In genomic region chr13:60590775-60591174, GRCh38 we compare ENCODE assay signal across 1 cellular context.
TF ChIP-seq lines count a peak whose summit lies in the region.

No MANE protein-coding gene starts in this region.

TF ChIP-seq in GM23338, 12 proteins besides CTCF, POLR2A, EP300 and RAD21 (continued from another document):
- TF ChIP-seq, protein P1, sequence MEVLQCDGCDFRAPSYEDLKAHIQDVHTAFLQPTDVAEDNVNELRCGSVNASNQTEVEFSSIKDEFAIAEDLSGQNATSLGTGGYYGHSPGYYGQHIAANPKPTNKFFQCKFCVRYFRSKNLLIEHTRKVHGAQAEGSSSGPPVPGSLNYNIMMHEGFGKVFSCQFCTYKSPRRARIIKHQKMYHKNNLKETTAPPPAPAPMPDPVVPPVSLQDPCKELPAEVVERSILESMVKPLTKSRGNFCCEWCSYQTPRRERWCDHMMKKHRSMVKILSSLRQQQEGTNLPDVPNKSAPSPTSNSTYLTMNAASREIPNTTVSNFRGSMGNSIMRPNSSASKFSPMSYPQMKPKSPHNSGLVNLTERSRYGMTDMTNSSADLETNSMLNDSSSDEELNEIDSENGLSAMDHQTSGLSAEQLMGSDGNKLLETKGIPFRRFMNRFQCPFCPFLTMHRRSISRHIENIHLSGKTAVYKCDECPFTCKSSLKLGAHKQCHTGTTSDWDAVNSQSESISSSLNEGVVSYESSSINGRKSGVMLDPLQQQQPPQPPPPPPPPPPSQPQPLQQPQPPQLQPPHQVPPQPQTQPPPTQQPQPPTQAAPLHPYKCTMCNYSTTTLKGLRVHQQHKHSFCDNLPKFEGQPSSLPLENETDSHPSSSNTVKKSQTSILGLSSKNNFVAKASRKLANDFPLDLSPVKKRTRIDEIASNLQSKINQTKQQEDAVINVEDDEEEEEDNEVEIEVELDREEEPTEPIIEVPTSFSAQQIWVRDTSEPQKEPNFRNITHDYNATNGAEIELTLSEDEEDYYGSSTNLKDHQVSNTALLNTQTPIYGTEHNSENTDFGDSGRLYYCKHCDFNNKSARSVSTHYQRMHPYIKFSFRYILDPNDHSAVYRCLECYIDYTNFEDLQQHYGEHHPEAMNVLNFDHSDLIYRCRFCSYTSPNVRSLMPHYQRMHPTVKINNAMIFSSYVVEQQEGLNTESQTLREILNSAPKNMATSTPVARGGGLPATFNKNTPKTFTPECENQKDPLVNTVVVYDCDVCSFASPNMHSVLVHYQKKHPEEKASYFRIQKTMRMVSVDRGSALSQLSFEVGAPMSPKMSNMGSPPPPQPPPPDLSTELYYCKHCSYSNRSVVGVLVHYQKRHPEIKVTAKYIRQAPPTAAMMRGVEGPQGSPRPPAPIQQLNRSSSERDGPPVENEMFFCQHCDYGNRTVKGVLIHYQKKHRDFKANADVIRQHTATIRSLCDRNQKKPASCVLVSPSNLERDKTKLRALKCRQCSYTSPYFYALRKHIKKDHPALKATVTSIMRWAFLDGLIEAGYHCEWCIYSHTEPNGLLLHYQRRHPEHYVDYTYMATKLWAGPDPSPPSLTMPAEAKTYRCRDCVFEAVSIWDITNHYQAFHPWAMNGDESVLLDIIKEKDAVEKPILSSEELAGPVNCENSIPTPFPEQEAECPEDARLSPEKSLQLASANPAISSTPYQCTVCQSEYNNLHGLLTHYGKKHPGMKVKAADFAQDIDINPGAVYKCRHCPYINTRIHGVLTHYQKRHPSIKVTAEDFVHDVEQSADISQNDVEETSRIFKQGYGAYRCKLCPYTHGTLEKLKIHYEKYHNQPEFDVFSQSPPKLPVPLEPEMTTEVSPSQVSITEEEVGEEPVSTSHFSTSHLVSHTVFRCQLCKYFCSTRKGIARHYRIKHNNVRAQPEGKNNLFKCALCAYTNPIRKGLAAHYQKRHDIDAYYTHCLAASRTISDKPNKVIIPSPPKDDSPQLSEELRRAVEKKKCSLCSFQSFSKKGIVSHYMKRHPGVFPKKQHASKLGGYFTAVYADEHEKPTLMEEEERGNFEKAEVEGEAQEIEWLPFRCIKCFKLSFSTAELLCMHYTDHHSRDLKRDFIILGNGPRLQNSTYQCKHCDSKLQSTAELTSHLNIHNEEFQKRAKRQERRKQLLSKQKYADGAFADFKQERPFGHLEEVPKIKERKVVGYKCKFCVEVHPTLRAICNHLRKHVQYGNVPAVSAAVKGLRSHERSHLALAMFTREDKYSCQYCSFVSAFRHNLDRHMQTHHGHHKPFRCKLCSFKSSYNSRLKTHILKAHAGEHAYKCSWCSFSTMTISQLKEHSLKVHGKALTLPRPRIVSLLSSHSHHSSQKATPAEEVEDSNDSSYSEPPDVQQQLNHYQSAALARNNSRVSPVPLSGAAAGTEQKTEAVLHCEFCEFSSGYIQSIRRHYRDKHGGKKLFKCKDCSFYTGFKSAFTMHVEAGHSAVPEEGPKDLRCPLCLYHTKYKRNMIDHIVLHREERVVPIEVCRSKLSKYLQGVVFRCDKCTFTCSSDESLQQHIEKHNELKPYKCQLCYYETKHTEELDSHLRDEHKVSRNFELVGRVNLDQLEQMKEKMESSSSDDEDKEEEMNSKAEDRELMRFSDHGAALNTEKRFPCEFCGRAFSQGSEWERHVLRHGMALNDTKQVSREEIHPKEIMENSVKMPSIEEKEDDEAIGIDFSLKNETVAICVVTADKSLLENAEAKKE (CRISPR knock-in tag; IDR thresholded peaks at IDR 0.05): no peak
- TF ChIP-seq JUNB (IDR thresholded peaks at IDR 0.05; ENCODE audit: unreplicated experiment) (no peak), CREB1 (CRISPR knock-in tag; IDR thresholded peaks at IDR 0.05; ENCODE audit: low read depth) (no peak), STAT1 (IDR thresholded peaks at IDR 0.05; ENCODE audit: unreplicated experiment) (no peak), NANOG (IDR thresholded peaks at IDR 0.05; ENCODE audit: borderline replicate concordance) (no peak)
